28 cellular contexts compared by ENCODE assay signal in genomic region chr16:64596196-64596595, GRCh38.
"Had no signal": no experiment of that assay in that cellular context is flagged by ENCODE, and none has a peak within 500 bp of the region (broad histone marks: within the 10 kb centered on the region; RNA-seq: fewer than 3 reads in every experiment).

No MANE protein-coding gene starts in this region.

- H3K27ac ChIP-seq: neutrophil, pancreas, psoas muscle, right lobe of liver, sigmoid colon, skin epidermis, stomach, thoracic aorta, thyroid gland, tibial nerve, upper lobe of left lung, vagina had no signal

- H3K4me3 Mint-ChIP-seq: naive thymus-derived CD8-positive, alpha-beta T cell; natural killer cell treated with Interleukin-12 subunit alpha and Interleukin-12 subunit beta and Interleukin-15 and Interleukin-18, amount 100 ng/mL, for 72 hours; nephron progenitor cell; neural crest cell; stimulated activated effector memory CD8-positive, alpha-beta T cell treated with anti-CD3 and anti-CD28 coated beads, Interleukin-12 subunit alpha, Interleukin-12 subunit beta, amount 100 ng/mL, for 72 hours; stimulated activated naive B cell treated with anti-CD40 and anti-IgM and Interleukin-4, amounts not matched to agents 10 μg/mL and 1 μg/mL and 100 μg/mL, for 72 hours; stimulated activated naive CD8-positive, alpha-beta T cell treated with anti-CD3 and anti-CD28 coated beads, Interleukin-15, Interleukin-2, amounts not matched to agents 100 ng/mL and 50 ng/mL, for 24 hours had no signal

- H3K9me3 ChIP-seq: neutrophil, pancreas, psoas muscle, right lobe of liver, sigmoid colon, stomach, thoracic aorta, thyroid gland, tibial nerve, upper lobe of left lung, vagina had no signal

- H3K27me3 Mint-ChIP-seq: naive thymus-derived CD8-positive, alpha-beta T cell; natural killer cell treated with Interleukin-12 subunit alpha and Interleukin-12 subunit beta and Interleukin-15 and Interleukin-18, amount 100 ng/mL, for 72 hours; progenitor cell of endocrine pancreas; stimulated activated naive B cell treated with anti-CD40 and anti-IgM and Interleukin-4, amounts not matched to agents 10 μg/mL and 1 μg/mL and 100 μg/mL, for 72 hours; stimulated activated naive CD8-positive, alpha-beta T cell treated with anti-CD3 and anti-CD28 coated beads, Interleukin-15, Interleukin-2, amounts not matched to agents 100 ng/mL and 50 ng/mL, for 24 hours had no signal

- H3K27me3 ChIP-seq: neutrophil, pancreas, right lobe of liver, sigmoid colon, stomach, thyroid gland, tibial nerve, upper lobe of left lung, vagina had no signal

- H3K9me3 Mint-ChIP-seq: nephron progenitor cell; neural crest cell; stimulated activated naive B cell treated with anti-CD40 and anti-IgM and Interleukin-4, amounts not matched to agents 10 μg/mL and 1 μg/mL and 100 μg/mL, for 72 hours had no signal

- H3K4me1 ChIP-seq: pancreas, psoas muscle, right lobe of liver, sigmoid colon, stomach, thyroid gland, tibial nerve, upper lobe of left lung, vagina had no signal

- H3K36me3 ChIP-seq: neutrophil, pancreas, right lobe of liver, sigmoid colon, stomach, thoracic aorta, thyroid gland, tibial nerve, upper lobe of left lung, vagina had no signal

- H3K4me1 Mint-ChIP-seq: naive thymus-derived CD8-positive, alpha-beta T cell; nephron progenitor cell; neural crest cell; stimulated activated effector memory CD8-positive, alpha-beta T cell treated with anti-CD3 and anti-CD28 coated beads, Interleukin-12 subunit alpha, Interleukin-12 subunit beta, amount 100 ng/mL, for 72 hours; stimulated activated naive B cell treated with anti-CD40 and anti-IgM and Interleukin-4, amounts not matched to agents 10 μg/mL and 1 μg/mL and 100 μg/mL, for 72 hours had no signal

- DNase-seq: naive thymus-derived CD8-positive, alpha-beta T cell; nephron progenitor cell; nucleus accumbens; pancreas; psoas muscle; right cardiac atrium; right lobe of liver; sigmoid colon; stimulated activated CD4-positive, alpha-beta T cell treated with anti-CD3 and anti-CD28 coated beads, Interleukin-15, amount 100 ng/mL, for 24 hours; stimulated activated CD4-positive, alpha-beta T cell treated with anti-CD3 and anti-CD28 coated beads, Interleukin-2, amount 100 ng/mL, for 24 hours; stimulated activated CD4-positive, alpha-beta T cell treated with anti-CD3 and anti-CD28 coated beads, Interleukin-2, amount 100 ng/mL, for 48 hours; stimulated activated CD4-positive, alpha-beta T cell treated with anti-CD3 and anti-CD28 coated beads, Interleukin-4, amount 100 ng/mL, for 24 hours; stimulated activated naive B cell treated with anti-CD40 and anti-IgM and Interleukin-4, amounts not matched to agents 10 μg/mL and 1 μg/mL and 100 μg/mL, for 72 hours; stimulated activated naive CD4-positive, alpha-beta T cell treated with Interleukin-2 at 50 U/mL for 16 hours; stomach; thyroid gland; trophoblast cell; upper lobe of left lung had no signal

- H3K4me3 ChIP-seq: pancreas, psoas muscle, right lobe of liver, sigmoid colon, skin epidermis, stomach, thoracic aorta, thyroid gland, tibial nerve, upper lobe of left lung, vagina had no signal

- H3K36me3 Mint-ChIP-seq: natural killer cell treated with Interleukin-12 subunit alpha and Interleukin-12 subunit beta and Interleukin-15 and Interleukin-18, amount 100 ng/mL, for 72 hours; stimulated activated effector memory CD8-positive, alpha-beta T cell treated with anti-CD3 and anti-CD28 coated beads, Interleukin-12 subunit alpha, Interleukin-12 subunit beta, amount 100 ng/mL, for 72 hours; stimulated activated naive B cell treated with anti-CD40 and anti-IgM and Interleukin-4, amounts not matched to agents 10 μg/mL and 1 μg/mL and 100 μg/mL, for 72 hours had no signal

- H3K27ac Mint-ChIP-seq: naive thymus-derived CD8-positive, alpha-beta T cell; natural killer cell treated with Interleukin-12 subunit alpha and Interleukin-12 subunit beta and Interleukin-15 and Interleukin-18, amount 100 ng/mL, for 72 hours; nephron progenitor cell; progenitor cell of endocrine pancreas; stimulated activated effector memory CD8-positive, alpha-beta T cell treated with anti-CD3 and anti-CD28 coated beads, Interleukin-12 subunit alpha, Interleukin-12 subunit beta, amount 100 ng/mL, for 72 hours; stimulated activated naive B cell treated with anti-CD40 and anti-IgM and Interleukin-4, amounts not matched to agents 10 μg/mL and 1 μg/mL and 100 μg/mL, for 72 hours; stimulated activated naive CD8-positive, alpha-beta T cell treated with anti-CD3 and anti-CD28 coated beads, Interleukin-15, Interleukin-2, amounts not matched to agents 100 ng/mL and 50 ng/mL, for 24 hours had no signal
